In genomic region chr4:136637071-136637777, GRCh38 we compare ENCODE assay signal across 12 cellular contexts.
DNase-seq lines count a peak whose midpoint lies in the region; ATAC-seq, FAIRE-seq and TF ChIP-seq lines count a peak whose summit lies in the region.
"Had no signal": no experiment of that assay in that cellular context is flagged by ENCODE, and none has a peak within 500 bp of the region (broad histone marks: within the 10 kb centered on the region; RNA-seq: fewer than 3 reads in every experiment).

No MANE protein-coding gene starts in this region.

- H3K27ac Mint-ChIP-seq in mesothelial cell of epicardium = no peak overlapping the region
- H3K27ac Mint-ChIP-seq: T-helper 1 cell treated with Interleukin-12 subunit alpha and Interleukin-12 subunit beta and Interleukin-4 antibody, amounts not matched to agents 30 μg/mL and 1 μg/mL, for 36 hours had no signal

- POLR2A ChIA-PET in K562 (lab: Yijun Ruan, JAX) = no interaction called here

- H4K20me1 ChIP-seq in K562 (replicated peaks; ENCODE audit: control insufficient read depth, insufficient read depth, low read length) = no peaks in the 10 kb centered on the region

- no peak for ATAC-seq in K562
- no peak for ATAC-seq in HG02798 (IDR thresholded peaks at IDR 0.05; ENCODE audit: poor library complexity, unreplicated experiment)
- ATAC-seq in HG03139 (IDR thresholded peaks at IDR 0.05; ENCODE audit: unreplicated experiment) = no peak
- no peak for ATAC-seq in HG03354 (IDR thresholded peaks at IDR 0.05; ENCODE audit: poor library complexity, severe bottlenecking, unreplicated experiment)
- ATAC-seq in GM19463 (IDR thresholded peaks at IDR 0.05; ENCODE audit: unreplicated experiment) = no peak

- WGBS in K562 (ENCODE audit: insufficient coverage, low coverage, missing lambda C conversion rate) = 1% methylated on average over 9 of the region's 9 CpGs

- H3K9me3 ChIP-seq in K562 (replicated peaks; ENCODE audit: control insufficient read depth, insufficient read depth, low read depth, low read length) = no peaks in the 10 kb centered on the region

- H3K36me3 Mint-ChIP-seq in mesothelial cell of epicardium = no peaks in the 10 kb centered on the region

- H3K4me3 ChIP-seq in GM12864 (ENCODE audit: low read depth, low read length) (no peak overlapping the region), K562 (no peak overlapping the region)

- H3K4me1 ChIP-seq in K562 (replicated peaks in 1 of 2; ENCODE audit: control insufficient read depth in 2 of 2, insufficient read depth in 2 of 2, low read length in 2 of 2) = no peaks in the 10 kb centered on the region

- no peaks in the 10 kb centered on the region for H3K27me3 Mint-ChIP-seq in mesothelial cell of epicardium (ENCODE audit: low read depth)
- H3K27me3 Mint-ChIP-seq: central memory CD8-positive, alpha-beta T cell had no signal

- no peak overlapping the region for H3K9ac ChIP-seq in K562 (ENCODE audit: insufficient read depth in 1 of 2, low read depth in 2 of 2, low read length in 2 of 2)

- in situ Hi-C loops in KBM-7 (cut with MboI; ENCODE audit: low pct_unique_long_range_greater_than_20kb, low sequenced_read_pairs) (no loop called here), K562 (cut with MboI) (no loop called here)

- no peaks in the 10 kb centered on the region for H3K9me1 ChIP-seq in K562 (ENCODE audit: control insufficient read depth, insufficient read depth, low read length)

- TF ChIP-seq EP300 in K562 (IDR thresholded peaks at IDR 0.05; ENCODE audit: low read length) = no peak

- H3K36me3 ChIP-seq in K562 (ENCODE audit: control insufficient read depth, insufficient read depth, low read length) = no peaks in the 10 kb centered on the region

- BruUV-seq in K562 (replicated peaks; lab: Mats Ljungman, UMichigan) = no TSS peak

- CTCF ChIA-PET in K562 (lab: Yijun Ruan, JAX; ENCODE audit: low intra/inter-chr PET ratio) = no interaction called here

- TF ChIP-seq RAD21 in K562 (CRISPR knock-in tag; conservative IDR thresholded peaks at IDR 0.05 in 1 of 2, IDR thresholded peaks at IDR 0.05 in 1 of 2) = no peak

- TF ChIP-seq POLR2A in K562 (conservative IDR thresholded peaks at IDR 0.05) = no peak

- no peaks in the 10 kb centered on the region for H3K27me3 ChIP-seq in K562 (ENCODE audit: control insufficient read depth in 2 of 2, insufficient read depth in 2 of 2, low read length in 2 of 2)

- H3K4me2 ChIP-seq in K562 (ENCODE audit: insufficient read depth, low read length) = no peak overlapping the region

- H3K4me1 Mint-ChIP-seq in mesothelial cell of epicardium = peaks cover 18% of the 10 kb centered on the region
- H3K4me1 Mint-ChIP-seq: central memory CD8-positive, alpha-beta T cell had no signal

- no peak for FAIRE-seq in K562 (lab: Jason Lieb, UNC)

- TF ChIP-seq CTCF in GM12864 (IDR thresholded peaks at IDR 0.05; ENCODE audit: low read depth, low read length, missing control alignments) (peak; percentile 62), K562 (IDR thresholded peaks at IDR 0.05 in 2 of 3, conservative IDR thresholded peaks at IDR 0.05 in 1 of 3; ENCODE audit: insufficient read depth in 2 of 3, low read depth in 1 of 3, low read length in 3 of 3) (peak in 2 of 3 experiments; percentile 17 to 29; a peak in 1 of 6 replicates), mesothelial cell of epicardium (IDR thresholded peaks at IDR 0.05; ENCODE audit: unreplicated experiment) (peak; percentile 45)

- no peak overlapping the region for H3K4me3 Mint-ChIP-seq in mesothelial cell of epicardium
- H3K4me3 Mint-ChIP-seq: central memory CD8-positive, alpha-beta T cell; T-helper 1 cell treated with Interleukin-12 subunit alpha and Interleukin-12 subunit beta and Interleukin-4 antibody, amounts not matched to agents 30 μg/mL and 1 μg/mL, for 36 hours had no signal

- H3K27ac ChIP-seq in K562 (ENCODE audit: extremely low read depth, low read depth, low read length) = no peak overlapping the region

- intact Hi-C loops in K562 (cut with micrococcal nuclease) = no loop called here

- H3K9me3 Mint-ChIP-seq in mesothelial cell of epicardium = no peaks in the 10 kb centered on the region
- H3K9me3 Mint-ChIP-seq: central memory CD8-positive, alpha-beta T cell; T-helper 1 cell treated with Interleukin-12 subunit alpha and Interleukin-12 subunit beta and Interleukin-4 antibody, amounts not matched to agents 30 μg/mL and 1 μg/mL, for 36 hours had no signal

- H2AFZ ChIP-seq in K562 (ENCODE audit: low read depth, low read length) = no peak overlapping the region

- DNase-seq in GM12864 (ENCODE audit: low read depth) (no peak), KBM-7 (peak; percentile 7), K562 (ENCODE audit: extremely low read depth in 1 of 4, low spot score in 3 of 4) (peak; percentile 3 to 19 (median 12)), mesothelial cell of epicardium (ENCODE audit: low spot score in 2 of 2, unreplicated experiment in 2 of 2) (no peak)
- DNase-seq: midbrain; stimulated activated CD4-positive, alpha-beta T cell treated with anti-CD3 and anti-CD28 coated beads, Interleukin-4, amount 100 ng/mL, for 4 hours had no signal

- H3K79me2 ChIP-seq in K562 (ENCODE audit: control insufficient read depth, insufficient read depth, low read length) = no peaks in the 10 kb centered on the region

TF ChIP-seq in K562, 482 proteins besides CTCF, POLR2A, EP300 and RAD21:
- TF ChIP-seq TCF3 (CRISPR knock-in tag; IDR thresholded peaks at IDR 0.05) (no peak), CREB3L1 (IDR thresholded peaks at IDR 0.05; ENCODE audit: borderline replicate concordance, low read depth) (no peak), REST (CRISPR knock-in tag; IDR thresholded peaks at IDR 0.05; ENCODE audit: low read depth) (no peak)

Comparison
In these comparisons a context has a peak if more than half of its experiments do, and no peak if none do; other contexts are left out.
1. DNase-seq: peak in KBM-7 (single experiment) and K562 (4 of 4); none in GM12864 (single experiment) and mesothelial cell of epicardium (0 of 2).
2. Peak in every context shown above with its lines, with median percentiles within 50 percentile points of each other: CTCF ChIP-seq.